20 cellular contexts compared by ENCODE assay signal in the genomic region with DNA sequence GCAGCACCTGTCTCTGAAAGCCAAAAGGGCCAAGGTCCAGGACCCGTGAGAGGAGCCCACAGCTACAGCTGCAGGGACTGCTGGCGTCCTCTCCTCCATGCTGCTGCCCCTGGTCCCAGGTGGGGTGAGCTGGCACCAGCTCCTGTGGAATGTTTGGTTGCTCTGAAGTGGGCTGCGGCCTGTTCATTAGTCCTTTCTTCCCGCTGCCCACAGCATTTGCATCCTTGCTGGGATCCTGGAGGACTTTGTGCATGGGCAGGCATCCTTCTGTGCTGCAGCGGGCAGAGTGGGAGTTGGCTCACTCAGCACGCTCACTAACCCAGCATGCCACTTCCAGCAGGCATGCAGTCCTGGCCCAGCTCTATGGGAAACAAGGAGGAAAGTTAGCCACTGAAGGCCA.
DNase-seq lines count a peak whose midpoint lies in the region; ATAC-seq, FAIRE-seq and TF ChIP-seq lines count a peak whose summit lies in the region.
"Had no signal": no experiment of that assay in that cellular context is flagged by ENCODE, and none has a peak within 500 bp of the region (broad histone marks: within the 10 kb centered on the region; RNA-seq: fewer than 3 reads in every experiment).

No MANE protein-coding gene starts in this region.

- ATAC-seq in lower lobe of right lung, result no peak
- ATAC-seq in CD8-positive, alpha-beta T cell, result no peak

- no peak overlapping the region for H4K5ac ChIP-seq in H1 (ENCODE audit: insufficient read length, low read depth, low read length)

- no peak overlapping the region for H2BK15ac ChIP-seq in H1 (ENCODE audit: low read length)

- no peak overlapping the region for H3K18ac ChIP-seq in H1 (ENCODE audit: extremely low read depth, low read length)

- TF ChIP-seq CTCF in H1 (IDR thresholded peaks at IDR 0.05; ENCODE audit: control extremely low read depth in 1 of 3, insufficient read depth in 1 of 3, low read depth in 1 of 3, low read length in 3 of 3), result no peak
- TF ChIP-seq CTCF in lower lobe of right lung (IDR thresholded peaks at IDR 0.05), result no peak
- TF ChIP-seq CTCF in CD8-positive, alpha-beta T cell (IDR thresholded peaks at IDR 0.05), result no peak

- H3K4me1 ChIP-seq in H1 (replicated peaks in 1 of 4; ENCODE audit: control insufficient read depth in 3 of 4, insufficient read depth in 4 of 4, low read length in 3 of 4) (no peaks in the 10 kb centered on the region), stomach smooth muscle (ENCODE audit: control insufficient read depth, insufficient read depth, low read length) (peaks cover 49% of the 10 kb centered on the region), lower lobe of right lung (no peaks in the 10 kb centered on the region)
- H3K4me1 ChIP-seq in CD8-positive, alpha-beta T cell (ENCODE audit: insufficient read depth, low read length), result no peaks in the 10 kb centered on the region

- H3K4me3 ChIP-seq in H1 (ENCODE audit: extremely low read depth in 1 of 4, insufficient read depth in 2 of 4, low read depth in 3 of 4, low read length in 4 of 4), result no peak overlapping the region
- H3K4me3 ChIP-seq in stomach smooth muscle (ENCODE audit: low read length in 2 of 2), result peak overlapping the region in 1 of 2 donors; percentile 22
- H3K4me3 ChIP-seq in lower lobe of right lung, result no peak overlapping the region
- no peak overlapping the region for H3K4me3 ChIP-seq in CD8-positive, alpha-beta T cell (ENCODE audit: low read depth, low read length)

- no peak overlapping the region for H2BK12ac ChIP-seq in H1 (ENCODE audit: low read depth, low read length)

- 91% methylated on average over 6 of the region's 6 CpGs; no CpG with 5 or more reads in 1 of the 2 experiments for WGBS in H1 (ENCODE audit: extremely low coverage in 1 of 2, insufficient coverage in 1 of 2, insufficient read length in 1 of 2, insufficient replicate concordance in 2 of 2, low coverage in 1 of 2, low lambda C conversion rate in 2 of 2, missing lambda C conversion rate in 1 of 2), 2 experiments

- H4K91ac ChIP-seq in H1 (replicated peaks; ENCODE audit: insufficient read length, low read length), result no peak overlapping the region

- intact Hi-C loops in lower lobe of right lung (cut with DNase I), result no loop called here
- intact Hi-C loops in CD8-positive, alpha-beta T cell (cut with DNase I, micrococcal nuclease), result no loop called here

- no peaks in the 10 kb centered on the region for H3K23me2 ChIP-seq in H1 (ENCODE audit: low read depth, low read length)

- no peak overlapping the region for H3K9ac ChIP-seq in H1 (replicated peaks in 1 of 4; ENCODE audit: extremely low read depth in 1 of 4, low read depth in 3 of 4, low read length in 3 of 4)
- peak overlapping the region in 1 of 2 donors; percentile 23 for H3K9ac ChIP-seq in stomach smooth muscle (ENCODE audit: low read length in 2 of 2)

- H2BK5ac ChIP-seq in H1 (ENCODE audit: low read depth, low read length), result no peak overlapping the region

- TF ChIP-seq POLR2A in H1 (IDR thresholded peaks at IDR 0.05; ENCODE audit: control extremely low read depth in 1 of 2, low read depth in 2 of 2, low read length in 2 of 2), result no peak

- no peak overlapping the region for H2BK20ac ChIP-seq in H1 (ENCODE audit: low read length)

- H3K56ac ChIP-seq in H1 (replicated peaks; ENCODE audit: insufficient read length, low read depth, low read length), result no peak overlapping the region

- H3K4me2 ChIP-seq in H1 (ENCODE audit: insufficient read depth in 1 of 2, low read depth in 2 of 2, low read length in 2 of 2), result no peak overlapping the region

- H2BK120ac ChIP-seq in H1 (replicated peaks; ENCODE audit: low read depth, low read length), result no peak overlapping the region

- H3K27ac Mint-ChIP-seq in CD8-positive, alpha-beta T cell, result no peak overlapping the region
- H3K27ac Mint-ChIP-seq: B cell, HFFc6 had no signal

- H2AK5ac ChIP-seq in H1 (ENCODE audit: low read depth, low read length), result no peak overlapping the region

- no peaks in the 10 kb centered on the region; the same call in 1 of the 2 replicates for H3K79me1 ChIP-seq in H1 (ENCODE audit: low read depth, low read length)

- FAIRE-seq in H1 (lab: Jason Lieb, UNC), result no peak
- FAIRE-seq: A204.1, D721Med, G401.6, GM12892, GM19239 had no signal

- DNase-seq in NCI-H526 (lab: John Stamatoyannopoulos, UW) (peak; percentile 42 to 72), H1 (ENCODE audit: low read depth in 1 of 2, low spot score in 2 of 2) (no peak), myocyte (ENCODE audit: low read depth) (peak; percentile 87), HK-2 (ENCODE audit: unreplicated experiment) (no peak), lower lobe of right lung (no peak)
- no peak for DNase-seq in CD8-positive, alpha-beta T cell
- DNase-seq: C1 segment of cervical spinal cord; CD4-positive, alpha-beta memory T cell; COR-L47; DMS153; DMS79 treated with DMSO at 0.1 percent for 48 hours; HCEC 1CT; HFFc6 had no signal

- H3K27ac ChIP-seq in H1 (ENCODE audit: low read depth, low read length) (no peak overlapping the region), stomach smooth muscle (ENCODE audit: low read length) (peak overlapping the region; percentile 97), lower lobe of right lung (no peak overlapping the region)
- no peak overlapping the region for H3K27ac ChIP-seq in CD8-positive, alpha-beta T cell (ENCODE audit: low read depth, low read length)

- POLR2A ChIA-PET in H1 (lab: Charles Lee; ENCODE audit: partially characterized antibody), result no interaction called here
- POLR2A ChIA-PET in CD8-positive, alpha-beta T cell (lab: Charles Lee), result interaction anchor here (1.3 kb wide), 1 partner anchor 10 kb away, joined by 3 read pairs; no protein-coding TSS in a partner anchor

- peaks cover 77% of the 10 kb centered on the region for H3K36me3 Mint-ChIP-seq in CD8-positive, alpha-beta T cell

- CTCF ChIA-PET in H1 (lab: Charles Lee; ENCODE audit: partially characterized antibody), result interaction anchor here (0.7 to 2.1 kb wide), 5 partner anchors 10 to 25 kb away, joined by 3 to 7 read pairs (median 3); no protein-coding TSS in a partner anchor
- CTCF ChIA-PET in CD8-positive, alpha-beta T cell (lab: Charles Lee), result interaction anchor here (2.6 to 6.3 kb wide), 2 partner anchors 9 to 11 kb away, joined by 10 to 56 read pairs; no protein-coding TSS in a partner anchor

- H2AFZ ChIP-seq in H1 (ENCODE audit: low read length), result no peak overlapping the region

- H3K4me3 Mint-ChIP-seq in CD8-positive, alpha-beta T cell, result no peak overlapping the region
- H3K4me3 Mint-ChIP-seq: B cell; CD4-positive, alpha-beta memory T cell; HFFc6 had no signal

- no peaks in the 10 kb centered on the region for H3K79me2 ChIP-seq in H1 (ENCODE audit: control insufficient read depth in 1 of 2, insufficient read depth in 2 of 2, low read length in 2 of 2)

- H3K27me3 Mint-ChIP-seq in CD8-positive, alpha-beta T cell (ENCODE audit: low read depth), result no peaks in the 10 kb centered on the region
- H3K27me3 Mint-ChIP-seq: B cell; CD4-positive, alpha-beta memory T cell had no signal

- no peak overlapping the region for H3K4ac ChIP-seq in H1 (replicated peaks; ENCODE audit: insufficient read length, low read depth, low read length)

- H3K36me3 ChIP-seq in H1 (ENCODE audit: control insufficient read depth in 2 of 4, insufficient read depth in 4 of 4, low read length in 3 of 4) (peaks cover 11 to 37% (median 26%) of the 10 kb centered on the region in 4 experiments; a peak in 6 of 8 replicates), stomach smooth muscle (ENCODE audit: control insufficient read depth in 2 of 2, insufficient read depth in 2 of 2, low read length in 2 of 2) (peaks cover 29 to 44% of the 10 kb centered on the region in 2 donors), lower lobe of right lung (peaks cover 89% of the 10 kb centered on the region)
- H3K36me3 ChIP-seq in CD8-positive, alpha-beta T cell (ENCODE audit: insufficient read depth, low read length), result peaks cover 21% of the 10 kb centered on the region

- H4K20me1 ChIP-seq in H1 (replicated peaks in 1 of 2; ENCODE audit: control insufficient read depth in 1 of 2, insufficient read depth in 2 of 2, low read length in 2 of 2), result no peaks in the 10 kb centered on the region

- H4K8ac ChIP-seq in H1 (ENCODE audit: extremely low read depth, insufficient read depth, low read length), result 0 out of 2 replicates have a peak overlapping the region, but pooled peaks have one; percentile 4

- H3K14ac ChIP-seq in H1 (ENCODE audit: insufficient read length), result no peak overlapping the region

- no peaks in the 10 kb centered on the region for H3K9me3 Mint-ChIP-seq in CD8-positive, alpha-beta T cell
- H3K9me3 Mint-ChIP-seq: CD4-positive, alpha-beta memory T cell; HFFc6 had no signal

- H3K4me1 Mint-ChIP-seq in CD8-positive, alpha-beta T cell (ENCODE audit: low read depth), result no peaks in the 10 kb centered on the region
- H3K4me1 Mint-ChIP-seq: B cell; CD4-positive, alpha-beta memory T cell had no signal

- H3K9me3 ChIP-seq in H1 (ENCODE audit: insufficient read depth in 2 of 2, low read depth in 1 of 2, low read length in 1 of 2) (no peaks in the 10 kb centered on the region), stomach smooth muscle (ENCODE audit: control insufficient read depth in 2 of 2, low read length in 2 of 2) (no peaks in the 10 kb centered on the region), lower lobe of right lung (no peaks in the 10 kb centered on the region)
- no peaks in the 10 kb centered on the region for H3K9me3 ChIP-seq in CD8-positive, alpha-beta T cell (ENCODE audit: low read length)

- no peak overlapping the region for H3K23ac ChIP-seq in H1 (ENCODE audit: insufficient read length)

- no peak for TF ChIP-seq EP300 in H1 (IDR thresholded peaks at IDR 0.05; ENCODE audit: borderline replicate concordance in 1 of 2, low read depth in 2 of 2, low read length in 2 of 2)

- no peak for TF ChIP-seq RAD21 in H1 (IDR thresholded peaks at IDR 0.05 in 1 of 2, conservative IDR thresholded peaks at IDR 0.05 in 1 of 2; ENCODE audit: low read depth in 2 of 2, low read length in 2 of 2)

- H3K27me3 ChIP-seq in H1 (replicated peaks in 1 of 4; ENCODE audit: control insufficient read depth in 3 of 4, extremely low read depth in 1 of 4, insufficient read depth in 3 of 4, low read length in 3 of 4) (no peaks in the 10 kb centered on the region; a peak in 1 of 7 replicates), stomach smooth muscle (ENCODE audit: control insufficient read depth in 1 of 2, insufficient read depth in 2 of 2, low read length in 2 of 2) (no peaks in the 10 kb centered on the region), lower lobe of right lung (ENCODE audit: low read depth) (no peaks in the 10 kb centered on the region)
- H3K27me3 ChIP-seq in CD8-positive, alpha-beta T cell (ENCODE audit: insufficient read depth, low read length), result no peaks in the 10 kb centered on the region

TF ChIP-seq in H1, 55 proteins besides CTCF, POLR2A, EP300 and RAD21 (continues in another document):
- no peak for TF ChIP-seq RNF2 (IDR thresholded peaks at IDR 0.05; ENCODE audit: borderline replicate concordance, low read depth, low read length, missing control alignments, poor library complexity, severe bottlenecking)
- no peak for TF ChIP-seq YY1 (IDR thresholded peaks at IDR 0.05; ENCODE audit: low read depth, low read length)
- no peak for TF ChIP-seq TAF7 (optimal IDR thresholded peaks at IDR 0.05; ENCODE audit: borderline replicate concordance, low read depth, low read length)
- no peak for TF ChIP-seq ASH2L (IDR thresholded peaks at IDR 0.05; ENCODE audit: low read length)
- no peak for TF ChIP-seq TAF1 (IDR thresholded peaks at IDR 0.05; ENCODE audit: low read depth, low read length)
- TF ChIP-seq POU5F1 (IDR thresholded peaks at IDR 0.05; ENCODE audit: low read depth, low read length), result no peak

Comparison
In these comparisons a context has a peak if more than half of its experiments do, and no peak if none do; other contexts are left out.
1. DNase-seq: peak in NCI-H526 (2 of 2) and myocyte (single experiment); none in H1 (0 of 2), HK-2 (single experiment), lower lobe of right lung (single experiment) and CD8-positive, alpha-beta T cell (0 of 7).